ENCODE assay signal across 14 cellular contexts in the genomic region with DNA sequence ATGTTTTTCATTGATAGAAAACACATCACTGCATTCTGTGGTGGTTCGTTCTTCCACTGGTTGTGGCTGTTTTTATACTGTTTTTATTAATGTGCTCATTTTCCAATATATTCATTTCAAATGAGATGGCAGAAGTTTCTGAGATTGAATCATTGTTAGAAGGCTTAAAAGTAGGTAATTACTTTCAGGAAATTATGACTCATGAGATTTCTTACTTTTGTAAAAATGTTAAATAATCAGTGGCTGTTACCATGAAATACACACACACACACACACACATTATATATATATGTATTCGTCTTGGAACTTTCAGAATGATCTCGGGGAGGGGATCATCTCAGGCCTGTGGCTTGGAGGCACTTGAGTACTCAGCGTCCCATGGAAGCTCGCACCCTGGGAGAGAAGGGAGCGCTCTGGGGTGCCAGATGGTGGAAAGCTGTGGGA.
A peak's percentile ranks its signal among the peaks of the same experiment; 100 is the strongest.
DNase-seq lines count a peak whose midpoint lies in the region; ATAC-seq and TF ChIP-seq lines count a peak whose summit lies in the region.
"Had no signal": no experiment of that assay in that cellular context is flagged by ENCODE, and none has a peak within 500 bp of the region (broad histone marks: within the 10 kb centered on the region; RNA-seq: fewer than 3 reads in every experiment).

No MANE protein-coding gene starts in this region.

- H3K4me1 ChIP-seq in tibial nerve: no peaks in the 10 kb centered on the region

- H3K27ac ChIP-seq in tibial nerve: no peak overlapping the region

- ATAC-seq in activated T-cell treated with anti-CD3 and anti-CD28 coated beads, Interleukin-2, amount 50 U/mL, for 72 hours (replicated peaks in 1 of 2): peak; percentile 46 to 73
- ATAC-seq in stimulated activated effector memory CD8-positive, alpha-beta T cell treated with anti-CD3 and anti-CD28 coated beads, Interleukin-12 subunit alpha, Interleukin-12 subunit beta, amount 100 ng/mL, for 72 hours: peak; percentile 80
- ATAC-seq in HG03354 (IDR thresholded peaks at IDR 0.05; ENCODE audit: poor library complexity, severe bottlenecking, unreplicated experiment): no peak
- ATAC-seq: mucosa of descending colon had no signal

- H3K4me3 ChIP-seq in epithelial cell of esophagus (ENCODE audit: low read length) (no peak overlapping the region), tibial nerve (no peak overlapping the region)
- H3K4me3 ChIP-seq: mucosa of descending colon had no signal

- H3K27me3 Mint-ChIP-seq in activated naive CD4-positive, alpha-beta T cell treated with anti-CD3 and anti-CD28 coated beads for 36 hours (ENCODE audit: low read depth): no peaks in the 10 kb centered on the region
- H3K27me3 Mint-ChIP-seq in activated T-cell treated with anti-CD3 and anti-CD28 coated beads, Interleukin-2, amount 50 U/mL, for 72 hours (ENCODE audit: low read depth): no peaks in the 10 kb centered on the region

- H3K27me3 ChIP-seq in tibial nerve: no peaks in the 10 kb centered on the region

- intact Hi-C loops in activated naive CD4-positive, alpha-beta T cell treated with anti-CD3 and anti-CD28 coated beads for 36 hours (cut with micrococcal nuclease): loop anchor here (2.0 kb wide), 1 partner anchor 19 kb away; no protein-coding TSS in a partner anchor

- H3K27ac Mint-ChIP-seq in activated naive CD4-positive, alpha-beta T cell treated with anti-CD3 and anti-CD28 coated beads for 36 hours: peak overlapping the region; percentile 18
- peak overlapping the region; percentile 85 for H3K27ac Mint-ChIP-seq in activated T-cell treated with anti-CD3 and anti-CD28 coated beads, Interleukin-2, amount 50 U/mL, for 72 hours
- peak overlapping the region; percentile 79 for H3K27ac Mint-ChIP-seq in stimulated activated effector memory CD8-positive, alpha-beta T cell treated with anti-CD3 and anti-CD28 coated beads, Interleukin-12 subunit alpha, Interleukin-12 subunit beta, amount 100 ng/mL, for 72 hours

- CTCF ChIA-PET in activated naive CD4-positive, alpha-beta T cell treated with anti-CD3 and anti-CD28 coated beads for 36 hours (lab: Charles Lee): no interaction called here

- no peak for TF ChIP-seq CTCF in epithelial cell of esophagus (IDR thresholded peaks at IDR 0.05; ENCODE audit: insufficient read depth, low read depth, low read length, missing control alignments)
- TF ChIP-seq CTCF in tibial nerve (IDR thresholded peaks at IDR 0.05): no peak

- 80 to 83% methylated on average over 6 of the region's 6 CpGs for WGBS in tibial nerve, 2 donors

- H3K4me3 Mint-ChIP-seq in activated naive CD4-positive, alpha-beta T cell treated with anti-CD3 and anti-CD28 coated beads for 36 hours: no peak overlapping the region
- H3K4me3 Mint-ChIP-seq in activated T-cell treated with anti-CD3 and anti-CD28 coated beads, Interleukin-2, amount 50 U/mL, for 72 hours: peak overlapping the region in 1 of 2 donors; percentile 33
- H3K4me3 Mint-ChIP-seq in stimulated activated effector memory CD8-positive, alpha-beta T cell treated with anti-CD3 and anti-CD28 coated beads, Interleukin-12 subunit alpha, Interleukin-12 subunit beta, amount 100 ng/mL, for 72 hours: peak overlapping the region; percentile 14

- no peaks in the 10 kb centered on the region for H3K9me3 ChIP-seq in tibial nerve
- H3K9me3 ChIP-seq: mucosa of descending colon had no signal

- no peak for TF ChIP-seq POLR2A in tibial nerve (IDR thresholded peaks at IDR 0.05)

- DNase-seq in activated naive CD4-positive, alpha-beta T cell treated with anti-CD3 and anti-CD28 coated beads for 36 hours: no peak
- DNase-seq in activated naive CD4-positive, alpha-beta T cell (lab: John Stamatoyannopoulos, UW): no peak
- DNase-seq in activated T-cell treated with anti-CD3 and anti-CD28 coated beads, Interleukin-2, amount 50 U/mL, for 72 hours: no peak
- DNase-seq in epithelial cell of esophagus (ENCODE audit: low read depth): peak; percentile 21
- DNase-seq in stimulated activated effector memory CD8-positive, alpha-beta T cell treated with anti-CD3 and anti-CD28 coated beads, Interleukin-12 subunit alpha, Interleukin-12 subunit beta, amount 100 ng/mL, for 72 hours (ENCODE audit: low spot score in 2 of 2): no peak
- no peak for DNase-seq in KG1 (lab: John Stamatoyannopoulos, UW)
- DNase-seq in tibial nerve (ENCODE audit: low spot score in 2 of 2): no peak
- DNase-seq: kidney, mucosa of descending colon, NCI-H1417, NCI-H2227 treated with DMSO at 0.1 percent for 48 hours, nucleus accumbens, SHP77 treated with DMSO at 0.1 percent for 48 hours had no signal

- no peaks in the 10 kb centered on the region for H3K9me3 Mint-ChIP-seq in activated naive CD4-positive, alpha-beta T cell treated with anti-CD3 and anti-CD28 coated beads for 36 hours
- H3K9me3 Mint-ChIP-seq in activated T-cell treated with anti-CD3 and anti-CD28 coated beads, Interleukin-2, amount 50 U/mL, for 72 hours: peaks cover 0 to under 1% of the 10 kb centered on the region in 2 donors
- H3K9me3 Mint-ChIP-seq in stimulated activated effector memory CD8-positive, alpha-beta T cell treated with anti-CD3 and anti-CD28 coated beads, Interleukin-12 subunit alpha, Interleukin-12 subunit beta, amount 100 ng/mL, for 72 hours: peaks cover under 1% of the 10 kb centered on the region

- H3K4me1 Mint-ChIP-seq in activated naive CD4-positive, alpha-beta T cell treated with anti-CD3 and anti-CD28 coated beads for 36 hours (ENCODE audit: low read depth): peaks cover 17% of the 10 kb centered on the region
- H3K4me1 Mint-ChIP-seq in activated T-cell treated with anti-CD3 and anti-CD28 coated beads, Interleukin-2, amount 50 U/mL, for 72 hours (ENCODE audit: low read depth): peaks cover 13% of the 10 kb centered on the region
- peaks cover 29% of the 10 kb centered on the region for H3K4me1 Mint-ChIP-seq in stimulated activated effector memory CD8-positive, alpha-beta T cell treated with anti-CD3 and anti-CD28 coated beads, Interleukin-12 subunit alpha, Interleukin-12 subunit beta, amount 100 ng/mL, for 72 hours

- no peaks in the 10 kb centered on the region for H3K36me3 ChIP-seq in tibial nerve

- TF ChIP-seq EP300 in tibial nerve (IDR thresholded peaks at IDR 0.05): no peak

- H3K36me3 Mint-ChIP-seq in activated naive CD4-positive, alpha-beta T cell treated with anti-CD3 and anti-CD28 coated beads for 36 hours (ENCODE audit: low read depth): peaks cover 11% of the 10 kb centered on the region
- peaks cover 0 to under 1% of the 10 kb centered on the region in 2 donors for H3K36me3 Mint-ChIP-seq in activated T-cell treated with anti-CD3 and anti-CD28 coated beads, Interleukin-2, amount 50 U/mL, for 72 hours (ENCODE audit: insufficient read depth in 2 of 2)
- peaks cover 8% of the 10 kb centered on the region for H3K36me3 Mint-ChIP-seq in stimulated activated effector memory CD8-positive, alpha-beta T cell treated with anti-CD3 and anti-CD28 coated beads, Interleukin-12 subunit alpha, Interleukin-12 subunit beta, amount 100 ng/mL, for 72 hours

Comparison
In these comparisons a context has a peak if more than half of its experiments do, and no peak if none do; other contexts are left out.
1. H3K27ac Mint-ChIP-seq: peak in every context shown above with its lines; median percentile 85 in activated T-cell treated with anti-CD3 and anti-CD28 coated beads, Interleukin-2, amount 50 U/mL, for 72 hours; 79 in stimulated activated effector memory CD8-positive, alpha-beta T cell treated with anti-CD3 and anti-CD28 coated beads, Interleukin-12 subunit alpha, Interleukin-12 subunit beta, amount 100 ng/mL, for 72 hours; 18 in activated naive CD4-positive, alpha-beta T cell treated with anti-CD3 and anti-CD28 coated beads for 36 hours.